10 cellular contexts compared by ENCODE assay signal in genomic region chr13:28533049-28533436, GRCh38. TPM values are rescaled to one million over a fixed set of nuclear protein-coding genes. Genes with fewer than 3 reads are reported as not detected.
DNase-seq lines count a peak whose midpoint lies in the region; ATAC-seq and TF ChIP-seq lines count a peak whose summit lies in the region.
"Had no signal": no experiment of that assay in that cellular context is flagged by ENCODE, and none has a peak within 500 bp of the region (broad histone marks: within the 10 kb centered on the region; RNA-seq: fewer than 3 reads in every experiment).

No MANE protein-coding gene starts in this region.

- H3K27me3 Mint-ChIP-seq in naive thymus-derived CD8-positive, alpha-beta T cell: peaks cover 20 to 50% (median 37%) of the 10 kb centered on the region in 5 donors

- no peak for TF ChIP-seq CTCF in A673 (conservative IDR thresholded peaks at IDR 0.05; ENCODE audit: low read depth, low read length)
- TF ChIP-seq CTCF in coronary artery (IDR thresholded peaks at IDR 0.05): no peak
- no peak for TF ChIP-seq CTCF in ovary (IDR thresholded peaks at IDR 0.05)

- H3K4me1 ChIP-seq in A673 (ENCODE audit: insufficient read depth, low read length, poor library complexity, severe bottlenecking): peaks cover 20% of the 10 kb centered on the region
- peaks cover 3% of the 10 kb centered on the region for H3K4me1 ChIP-seq in ovary (ENCODE audit: insufficient read depth)

- H3K4me1 Mint-ChIP-seq in naive thymus-derived CD8-positive, alpha-beta T cell: peaks cover 0 to 6% (median 2%) of the 10 kb centered on the region in 4 donors

- peaks cover 5% of the 10 kb centered on the region for H3K9me3 ChIP-seq in A673 (ENCODE audit: low read depth, low read length, poor library complexity, severe bottlenecking)
- no peaks in the 10 kb centered on the region for H3K9me3 ChIP-seq in ovary
- no peaks in the 10 kb centered on the region for H3K9me3 ChIP-seq in MG63

- TF ChIP-seq EP300 in ovary (IDR thresholded peaks at IDR 0.05): no peak

- WGBS in ovary, 3 donors: 5 to 13% (median 13%) methylated on average over 17 of the region's 17 CpGs

- DNase-seq in A673 (ENCODE audit: low spot score) (no peak), H7 (no peak), coronary artery (ENCODE audit: low spot score) (no peak), ovary (no peak), MG63 (no peak), NK-92 (lab: John Stamatoyannopoulos, UW; ENCODE audit: unreplicated experiment) (no peak), HuH-7.5 (ENCODE audit: low spot score) (no peak)
- no peak for DNase-seq in naive thymus-derived CD8-positive, alpha-beta T cell
- DNase-seq: activated CD8-positive, alpha-beta memory T cell treated with anti-CD3 and anti-CD28 coated beads, Interleukin-2, amount 50 U/mL, for 4 hours had no signal

- no TSS peak for BruUV-seq in A673 (replicated peaks; lab: Mats Ljungman, UMichigan)

- peak overlapping the region in 2 of 10 donors; percentile 41 to 54 for H3K27ac Mint-ChIP-seq in naive thymus-derived CD8-positive, alpha-beta T cell

- no peak for TF ChIP-seq POLR2A in ovary (IDR thresholded peaks at IDR 0.05)

- no peaks in the 10 kb centered on the region for H3K36me3 ChIP-seq in A673 (ENCODE audit: insufficient read depth, low read length, poor library complexity, severe bottlenecking)
- no peaks in the 10 kb centered on the region for H3K36me3 ChIP-seq in H7 (replicated peaks; ENCODE audit: control insufficient read depth, insufficient read depth, low read length)
- no peaks in the 10 kb centered on the region for H3K36me3 ChIP-seq in ovary
- no peaks in the 10 kb centered on the region for H3K36me3 ChIP-seq in MG63
- H3K36me3 ChIP-seq: Peyer's patch had no signal

- peak overlapping the region; percentile 49 for H3K4me3 ChIP-seq in A673 (ENCODE audit: low read depth, low read length, poor library complexity, severe bottlenecking)
- H3K4me3 ChIP-seq in H7 (ENCODE audit: insufficient read depth, low read depth, low read length): peak overlapping the region; percentile 54
- peak overlapping the region; percentile 79 for H3K4me3 ChIP-seq in coronary artery
- no peak overlapping the region for H3K4me3 ChIP-seq in ovary
- no peak overlapping the region for H3K4me3 ChIP-seq in MG63

- peak in 1 of 2 donors; percentile 19 for ATAC-seq in naive thymus-derived CD8-positive, alpha-beta T cell

- H3K9me3 Mint-ChIP-seq in naive thymus-derived CD8-positive, alpha-beta T cell: peaks cover 0 to 2% (median 0%) of the 10 kb centered on the region in 9 donors

- CTCF ChIA-PET in A673 (lab: Charles Lee): no interaction called here

- H3K27ac ChIP-seq in A673 (ENCODE audit: low read depth, low read length, poor library complexity, severe bottlenecking): peak overlapping the region; percentile 18
- H3K27ac ChIP-seq in coronary artery: peak overlapping the region in 1 of 2 donors; percentile 3
- no peak overlapping the region for H3K27ac ChIP-seq in ovary

- H3K27me3 ChIP-seq in A673 (replicated peaks; ENCODE audit: insufficient read depth, low read depth, low read length, poor library complexity) (no peaks in the 10 kb centered on the region), H7 (ENCODE audit: control insufficient read depth, insufficient read depth, low read length) (peaks cover 21% of the 10 kb centered on the region), ovary (no peaks in the 10 kb centered on the region), MG63 (peaks cover 13% of the 10 kb centered on the region)

- H3K36me3 Mint-ChIP-seq in naive thymus-derived CD8-positive, alpha-beta T cell: no peaks in the 10 kb centered on the region

- POLR2A ChIA-PET in A673 (lab: Charles Lee; ENCODE audit: low non-redundant PET): no interaction called here
- POLR2A ChIA-PET in naive thymus-derived CD8-positive, alpha-beta T cell (lab: Charles Lee): no interaction called here

- intact Hi-C loops in A673 (cut with micrococcal nuclease; ENCODE audit: unreplicated experiment) (loop anchor here (5.0 kb wide), 1 partner anchor 104 kb away; no protein-coding TSS in a partner anchor), ovary (cut with DNase I) (no loop called here)

- peak overlapping the region; percentile 39 to 79 (median 60) for H3K4me3 Mint-ChIP-seq in naive thymus-derived CD8-positive, alpha-beta T cell

RNA-seq across cellular contexts. Expression of gene FLT1, which starts 38.1 kb away (rescaled TPM):
- total RNA-seq in A673 (2021) (4.3 and 5.2 TPM in 2 replicates), ovary (10 to 100 TPM in 3 of 7 donors, 1 to 10 TPM in 4; 5.8 to 31.4 (median 9.9) TPM)
- total RNA-seq in H7 (2014; rRNA removed; shearing (Covaris generic)): 55.3 and 59.4 TPM in 2 replicates
- total RNA-seq in naive thymus-derived CD8-positive, alpha-beta T cell: 1 to 10 TPM; 1.3 TPM
- 1 to 10 TPM in 2 of 3 donors, under 1 TPM in 1; 0.97 to 2.4 (median 2.0) TPM for polyA plus RNA-seq in naive thymus-derived CD8-positive, alpha-beta T cell
- polyA plus RNA-seq in ovary: 10 to 100 TPM in 1 of 2 donors, 1 to 10 TPM in 1; 7.3 to 19.3 TPM
- total RNA-seq in MG63 (2014; rRNA removed; shearing (Covaris generic); ENCODE audit: low replicate concordance): 0.15 and 0.66 TPM in 2 replicates

Comparison
In these comparisons a context has a peak if more than half of its experiments do, and no peak if none do; other contexts are left out.
1. H3K4me3 ChIP-seq: peak in A673 (single experiment), H7 (single experiment) and coronary artery (single experiment); none in ovary (single experiment) and MG63 (single experiment).